ENCODE assay signal across 11 cellular contexts in the genomic region with DNA sequence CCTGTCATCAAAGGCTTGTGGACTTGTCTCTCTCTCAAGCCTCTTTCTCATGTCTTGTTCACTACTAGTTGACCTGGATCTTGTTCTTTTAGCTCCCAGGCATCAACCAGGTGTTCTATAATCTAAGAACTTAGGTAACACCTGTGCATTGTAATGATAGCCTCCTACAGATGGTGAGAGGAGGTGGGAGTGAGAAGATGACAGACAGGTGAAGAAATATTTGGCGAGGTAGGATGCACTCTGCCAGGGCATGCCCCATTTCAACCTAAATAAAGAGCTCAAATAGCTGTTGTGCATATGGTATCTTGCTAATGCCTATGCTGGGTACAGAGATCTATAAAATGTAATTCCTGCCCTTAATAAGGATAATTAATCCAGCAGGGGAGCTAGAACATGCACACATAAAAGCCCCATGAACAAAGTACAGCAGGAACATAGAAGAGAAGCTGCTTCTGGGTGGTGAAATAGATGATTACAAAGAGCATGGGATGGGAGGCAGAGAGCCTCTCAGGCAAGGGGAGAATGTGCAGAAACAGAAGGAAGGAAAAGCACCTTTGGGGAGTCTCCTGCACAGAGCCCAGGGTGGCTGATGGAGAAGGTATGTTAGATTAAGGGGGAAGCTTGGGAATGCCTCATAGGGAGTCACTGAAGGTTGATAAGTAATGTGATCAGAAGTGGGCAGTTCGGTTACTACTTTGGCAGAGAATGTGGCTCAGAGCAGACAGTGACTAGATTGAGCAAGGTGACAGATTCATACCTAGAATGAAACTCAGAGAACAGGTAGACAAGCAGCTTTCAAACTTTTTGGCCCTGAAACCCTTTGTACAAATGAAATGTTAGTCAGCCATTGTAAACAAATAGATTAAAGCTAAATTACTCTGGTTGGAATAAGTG. TPM values are rescaled to one million over a fixed set of nuclear protein-coding genes. Genes with fewer than 3 reads are reported as not detected.
A peak's percentile ranks its signal among the peaks of the same experiment; 100 is the strongest.
DNase-seq lines count a peak whose midpoint lies in the region; ATAC-seq, FAIRE-seq and TF ChIP-seq lines count a peak whose summit lies in the region.
"Had no signal": no experiment of that assay in that cellular context is flagged by ENCODE, and none has a peak within 500 bp of the region (broad histone marks: within the 10 kb centered on the region; RNA-seq: fewer than 3 reads in every experiment).

No MANE protein-coding gene starts in this region.

- H3K4me3 Mint-ChIP-seq in CD14-positive monocyte: peak overlapping the region in 1 of 2 donors; percentile 12

- DNase-seq in CD14-positive monocyte (ENCODE audit: low spot score) (no peak), GM12865 (ENCODE audit: low read depth) (peak; percentile 23), NCI-H2171 (lab: John Stamatoyannopoulos, UW) (peak; percentile 58), keratinocyte (ENCODE audit: low read depth, low spot score) (no peak), mesendoderm (no peak), foreskin melanocyte (no peak), heart left ventricle (no peak)
- DNase-seq: EL, KG1, ovary had no signal

- peaks cover 0 to 6% (median 0%) of the 10 kb centered on the region in 7 donors for H3K9me3 Mint-ChIP-seq in CD14-positive monocyte

- no peak for FAIRE-seq in keratinocyte (lab: Jason Lieb, UNC)

- no peak for TF ChIP-seq POLR2A in heart left ventricle (IDR thresholded peaks at IDR 0.05)

- H2BK15ac ChIP-seq in mesendoderm (replicated peaks; ENCODE audit: low read depth): no peak overlapping the region

- no peak overlapping the region for H2BK120ac ChIP-seq in mesendoderm (ENCODE audit: low read depth, low read length)

- H3K36me3 Mint-ChIP-seq in CD14-positive monocyte: no peaks in the 10 kb centered on the region

- no peak overlapping the region for H3K4me3 ChIP-seq in GM12865 (ENCODE audit: low read depth, low read length)
- H3K4me3 ChIP-seq in keratinocyte (ENCODE audit: control insufficient read depth in 2 of 3, extremely low read depth in 1 of 3, insufficient read depth in 2 of 3, low read depth in 1 of 3, low read length in 3 of 3): no peak overlapping the region
- H3K4me3 ChIP-seq in mesendoderm (ENCODE audit: low read length): no peak overlapping the region
- H3K4me3 ChIP-seq in heart left ventricle: no peak overlapping the region
- H3K4me3 ChIP-seq: ovary had no signal

- H3K79me1 ChIP-seq in mesendoderm (ENCODE audit: low read length): no peaks in the 10 kb centered on the region

- peaks cover 35% of the 10 kb centered on the region for H3K4me1 Mint-ChIP-seq in CD14-positive monocyte

- dilution Hi-C loops in keratinocyte (cut with MboI; ENCODE audit: extremely low pct_ligation_motif_present, low sequenced_read_pairs): no loop called here

- peak overlapping the region; percentile 9 for H2AFZ ChIP-seq in keratinocyte (ENCODE audit: control insufficient read depth, low read length)

- no peak overlapping the region for H3K4ac ChIP-seq in mesendoderm (ENCODE audit: low read depth, low read length)

- H3K27me3 Mint-ChIP-seq in CD14-positive monocyte (ENCODE audit: low read depth in 3 of 3): peaks cover 0 to 4% (median 0%) of the 10 kb centered on the region in 3 donors

- no peak overlapping the region for H4K5ac ChIP-seq in mesendoderm (ENCODE audit: low read length)

- no peak overlapping the region for H3K56ac ChIP-seq in mesendoderm (ENCODE audit: low read length)

- no peaks in the 10 kb centered on the region for H4K20me1 ChIP-seq in keratinocyte (ENCODE audit: control insufficient read depth, extremely low read depth, insufficient read depth, low read length)

- no peak overlapping the region for H3K23ac ChIP-seq in mesendoderm (ENCODE audit: low read length)

- intact Hi-C loops in CD14-positive monocyte (cut with micrococcal nuclease): no loop called here
- intact Hi-C loops in heart left ventricle (cut with DNase I): no loop called here

- no peaks in the 10 kb centered on the region for H3K9me1 ChIP-seq in keratinocyte (ENCODE audit: control insufficient read depth, extremely low read depth, insufficient read depth, low read length)

- H3K27me3 ChIP-seq in keratinocyte (ENCODE audit: control insufficient read depth, extremely low read depth, insufficient read depth, low read length) (no peaks in the 10 kb centered on the region), mesendoderm (ENCODE audit: insufficient read depth, low read length, poor library complexity) (no peaks in the 10 kb centered on the region), heart left ventricle (no peaks in the 10 kb centered on the region)
- H3K27me3 ChIP-seq: ovary had no signal

- H3K18ac ChIP-seq in mesendoderm (ENCODE audit: low read length): no peak overlapping the region

- TF ChIP-seq CTCF in CD14-positive monocyte (IDR thresholded peaks at IDR 0.05): no peak
- TF ChIP-seq CTCF in GM12865 (IDR thresholded peaks at IDR 0.05; ENCODE audit: insufficient read depth, low read depth, low read length, missing control alignments): no peak
- no peak for TF ChIP-seq CTCF in keratinocyte (optimal IDR thresholded peaks at IDR 0.05 in 1 of 3, IDR thresholded peaks at IDR 0.05 in 1 of 3, conservative IDR thresholded peaks at IDR 0.05 in 1 of 3; ENCODE audit: extremely low read depth in 1 of 3, insufficient read depth in 2 of 3, low read length in 3 of 3)
- no peak for TF ChIP-seq CTCF in heart left ventricle (IDR thresholded peaks at IDR 0.05)

- WGBS in mesendoderm (ENCODE audit: extremely low coverage, insufficient coverage, low lambda C conversion rate): no CpG with 5 or more reads among the region's 2 CpGs
- WGBS in heart left ventricle, 4 donors: 69 to 90% (median 79%) methylated on average over 2 of the region's 2 CpGs

- H3K27ac ChIP-seq in keratinocyte (ENCODE audit: control insufficient read depth, insufficient read depth, low read length) (no peak overlapping the region), mesendoderm (ENCODE audit: low read depth, low read length) (no peak overlapping the region), heart left ventricle (peak overlapping the region in 2 of 12 donors; percentile 14 to 44)

- peak overlapping the region; percentile 79 to 94 (median 90) for H3K27ac Mint-ChIP-seq in CD14-positive monocyte

- no peak overlapping the region for H4K8ac ChIP-seq in mesendoderm (ENCODE audit: low read depth, low read length)

- H3K79me2 ChIP-seq in keratinocyte (ENCODE audit: control insufficient read depth, insufficient read depth, low read length) (no peaks in the 10 kb centered on the region), mesendoderm (ENCODE audit: control insufficient read depth, insufficient read depth, low read length) (no peaks in the 10 kb centered on the region)

- H3K9ac ChIP-seq in keratinocyte (ENCODE audit: control insufficient read depth, extremely low read depth, insufficient read depth, low read length) (no peak overlapping the region), mesendoderm (ENCODE audit: low read length) (no peak overlapping the region)

- H3K36me3 ChIP-seq in keratinocyte (ENCODE audit: control insufficient read depth in 2 of 2, extremely low read depth in 1 of 2, insufficient read depth in 2 of 2, low read length in 2 of 2): no peaks in the 10 kb centered on the region
- H3K36me3 ChIP-seq in mesendoderm (ENCODE audit: control insufficient read depth, insufficient read depth, low read length): no peaks in the 10 kb centered on the region
- H3K36me3 ChIP-seq in heart left ventricle: no peaks in the 10 kb centered on the region
- H3K36me3 ChIP-seq: ovary had no signal

- H2BK5ac ChIP-seq in mesendoderm (ENCODE audit: low read length): no peak overlapping the region

- ATAC-seq in HG03457 (IDR thresholded peaks at IDR 0.05; ENCODE audit: unreplicated experiment) (no peak), heart left ventricle (no peak)

- H3K4me1 ChIP-seq in keratinocyte (ENCODE audit: control insufficient read depth, extremely low read depth, insufficient read depth, low read length) (peaks cover 10% of the 10 kb centered on the region), mesendoderm (ENCODE audit: control insufficient read depth, low read depth, low read length) (no peaks in the 10 kb centered on the region), heart left ventricle (peaks cover 0 to 31% (median 0%) of the 10 kb centered on the region in 12 donors)

- peak overlapping the region; percentile 25 for H3K4me2 ChIP-seq in keratinocyte (ENCODE audit: control insufficient read depth, extremely low read depth, insufficient read depth, low read depth, low read length)
- no peak overlapping the region for H3K4me2 ChIP-seq in mesendoderm (ENCODE audit: low read length)

- no peaks in the 10 kb centered on the region for H3K9me3 ChIP-seq in keratinocyte (ENCODE audit: control insufficient read depth, low read depth, low read length)
- H3K9me3 ChIP-seq in heart left ventricle: no peaks in the 10 kb centered on the region
- H3K9me3 ChIP-seq: ovary had no signal

- H2AK5ac ChIP-seq in mesendoderm (ENCODE audit: low read length): no peak overlapping the region

RNA-seq across cellular contexts. Expression of a gene that starts 28.1 kb away (rescaled TPM):
- polyA plus RNA-seq in CD14-positive monocyte: 10 to 100 TPM; 72.1 to 72.5 TPM
- 40.3 to 101 TPM (median 45.6 TPM) in 3 replicates for polyA plus RNA-seq in keratinocyte
- 291 TPM for polyA plus RNA-seq in keratinocyte (2011; ENCODE audit: low read depth)
- polyA plus RNA-seq in keratinocyte (2011; cell fraction: cytosol; rRNA removed): 55.6 and 58.1 TPM in 2 replicates
- polyA plus RNA-seq in keratinocyte (2011; cell fraction: nucleus; rRNA removed): 60.5 and 68.8 TPM in 2 replicates
- 26.6 and 437 TPM in 2 replicates for polyA plus RNA-seq in keratinocyte (2012; ENCODE audit: low replicate concordance)
- polyA minus RNA-seq in keratinocyte: 66.2 to 170 TPM (median 80.6 TPM) in 3 replicates
- polyA minus RNA-seq in keratinocyte (2011; cell fraction: cytosol; rRNA and poly(A)+ RNA removed): 52.2 TPM
- polyA minus RNA-seq in keratinocyte (2011; cell fraction: nucleus; rRNA and poly(A)+ RNA removed): 20.3 and 37.5 TPM in 2 replicates
- polyA plus RNA-seq in mesendoderm (2013, experiment 1 of 2): 29.9 TPM
- 31.0 TPM for polyA plus RNA-seq in mesendoderm (2013, experiment 2 of 2)
- 100 to 1,000 TPM in 5 of 9 donors, 10 to 100 TPM in 4; 42.4 to 538 (median 115) TPM for total RNA-seq in heart left ventricle
- 100 to 1,000 TPM in 1 of 2 donors, 10 to 100 TPM in 1; 57.8 to 557 TPM for polyA plus RNA-seq in heart left ventricle

RNA-seq across cellular contexts. Expression of a gene that starts 52.6 kb away (rescaled TPM):
- 1 to 10 TPM; 1.3 to 2.3 TPM for polyA plus RNA-seq in CD14-positive monocyte
- polyA plus RNA-seq in keratinocyte: 8.8 to 15.7 TPM (median 9.6 TPM) in 3 replicates
- 10.2 TPM for polyA plus RNA-seq in keratinocyte (2011; ENCODE audit: low read depth)
- polyA plus RNA-seq in keratinocyte (2011; cell fraction: cytosol; rRNA removed): 5.8 and 10.3 TPM in 2 replicates
- polyA plus RNA-seq in keratinocyte (2011; cell fraction: nucleus; rRNA removed): 10.5 and 14.3 TPM in 2 replicates
- 6.7 and 9.4 TPM in 2 replicates for polyA plus RNA-seq in keratinocyte (2012; ENCODE audit: low replicate concordance)
- polyA minus RNA-seq in keratinocyte: 2.8 to 14.5 TPM (median 6.9 TPM) in 3 replicates
- 8.2 TPM for polyA minus RNA-seq in keratinocyte (2011; cell fraction: cytosol; rRNA and poly(A)+ RNA removed)
- polyA minus RNA-seq in keratinocyte (2011; cell fraction: nucleus; rRNA and poly(A)+ RNA removed): 9.5 and 14.9 TPM in 2 replicates
- 23.4 TPM for polyA plus RNA-seq in mesendoderm (2013, experiment 1 of 2)
- 23.3 TPM for polyA plus RNA-seq in mesendoderm (2013, experiment 2 of 2)
- 1 to 10 TPM; 4.6 to 8.8 (median 7.3) TPM for total RNA-seq in heart left ventricle
- 1 to 10 TPM; 1.7 to 4.6 TPM for polyA plus RNA-seq in heart left ventricle

Comparison
In these comparisons a context has a peak if more than half of its experiments do, and no peak if none do; other contexts are left out.
1. DNase-seq: peak in GM12865 (single experiment) and NCI-H2171 (single experiment); none in CD14-positive monocyte (single experiment), keratinocyte (single experiment), mesendoderm (single experiment), foreskin melanocyte (single experiment) and heart left ventricle (0 of 5).